Comparison of ENCODE assay signal across 19 cellular contexts in the genomic region with DNA sequence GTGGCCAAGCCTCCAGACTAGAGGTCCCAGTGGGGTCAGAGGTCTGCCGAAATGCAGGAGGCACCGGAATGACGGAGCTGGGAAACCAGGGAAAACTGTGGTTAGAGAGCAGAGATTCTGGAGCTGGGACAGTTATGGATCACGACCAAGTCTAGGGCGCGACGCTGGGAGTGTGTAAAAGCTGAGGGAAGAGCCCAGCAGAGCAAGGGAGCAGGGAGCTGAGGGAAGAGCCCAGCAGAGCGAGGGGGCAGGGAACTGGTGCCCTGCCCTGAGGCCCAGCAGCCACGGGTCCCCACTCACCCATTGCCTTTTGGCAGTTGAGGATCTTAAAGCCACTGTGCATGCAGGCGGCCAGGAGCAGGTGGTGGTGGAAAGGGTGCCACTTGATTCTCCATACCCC. TPM values are rescaled to one million over a fixed set of nuclear protein-coding genes. Genes with fewer than 3 reads are reported as not detected.
DNase-seq lines count a peak whose midpoint lies in the region; ATAC-seq and TF ChIP-seq lines count a peak whose summit lies in the region.
"Had no signal": no experiment of that assay in that cellular context is flagged by ENCODE, and none has a peak within 500 bp of the region (broad histone marks: within the 10 kb centered on the region; RNA-seq: fewer than 3 reads in every experiment).

No MANE protein-coding gene starts in this region.

- dilution Hi-C loops in IMR-90 (cut with HindIII; ENCODE audit: low sequenced_read_pairs, unreplicated experiment) = no loop called here

- no peak overlapping the region for H2BK5ac ChIP-seq in IMR-90 (ENCODE audit: low read depth, low read length, poor library complexity, severe bottlenecking)

- no CpG with 5 or more reads among the region's 10 CpGs for WGBS in IMR-90 (ENCODE audit: extremely low coverage in 2 of 2, insufficient read length in 1 of 2), 2 experiments

- H3K27ac Mint-ChIP-seq in natural killer cell = peak overlapping the region; percentile 4 to 63
- peak overlapping the region in 1 of 2 donors; percentile 47 for H3K27ac Mint-ChIP-seq in natural killer cell treated with Interleukin-12 subunit alpha and Interleukin-12 subunit beta and Interleukin-15 and Interleukin-18, amount 100 ng/mL, for 72 hours
- H3K27ac Mint-ChIP-seq in central memory CD8-positive, alpha-beta T cell (ENCODE audit: low read depth) = peak overlapping the region; percentile 86
- H3K27ac Mint-ChIP-seq in stimulated activated memory B cell treated with anti-CD40 and anti-IgM and Interleukin-4, amounts not matched to agents 10 μg/mL and 1 μg/mL and 100 μg/mL, for 72 hours = peak overlapping the region; percentile 17

- H3K9ac ChIP-seq in IMR-90 (ENCODE audit: low read depth, low read length) = no peak overlapping the region

- in situ Hi-C loops in IMR-90 (cut with MboI; ENCODE audit: low sequenced_read_pairs) (no loop called here), gastrocnemius medialis (cut with MboI; ENCODE audit: low sequenced_read_pairs in 4 of 4) (no loop called here)

- H3K9me3 ChIP-seq in IMR-90 (ENCODE audit: control insufficient read depth, insufficient read depth, low read length) = no peaks in the 10 kb centered on the region
- no peaks in the 10 kb centered on the region for H3K9me3 ChIP-seq in gastrocnemius medialis
- H3K9me3 ChIP-seq: MG63, Peyer's patch, SJCRH30 had no signal

- intact Hi-C loops in natural killer cell (cut with micrococcal nuclease) (no loop called here), IMR-90 (cut with micrococcal nuclease) (no loop called here), gastrocnemius medialis (cut with DNase I; ENCODE audit: low total_unique reads) (no loop called here)

- no peak overlapping the region for H4K5ac ChIP-seq in IMR-90 (ENCODE audit: low read depth, low read length)

- H3K36me3 Mint-ChIP-seq in natural killer cell = no peaks in the 10 kb centered on the region
- peaks cover 13% of the 10 kb centered on the region for H3K36me3 Mint-ChIP-seq in natural killer cell treated with Interleukin-12 subunit alpha and Interleukin-12 subunit beta and Interleukin-15 and Interleukin-18, amount 100 ng/mL, for 72 hours
- peaks cover 25% of the 10 kb centered on the region for H3K36me3 Mint-ChIP-seq in central memory CD8-positive, alpha-beta T cell (ENCODE audit: insufficient read depth)
- H3K36me3 Mint-ChIP-seq in stimulated activated memory B cell treated with anti-CD40 and anti-IgM and Interleukin-4, amounts not matched to agents 10 μg/mL and 1 μg/mL and 100 μg/mL, for 72 hours = peaks cover 53% of the 10 kb centered on the region

- BruUV-seq in IMR-90 (replicated peaks; lab: Mats Ljungman, UMichigan) = no TSS peak

- CTCF ChIA-PET in IMR-90 (lab: Yijun Ruan, JAX) = no interaction called here

- no peak overlapping the region for H3K18ac ChIP-seq in IMR-90 (ENCODE audit: low read depth, low read length)

- H3K27ac ChIP-seq in IMR-90 (ENCODE audit: insufficient read depth, low read length) (no peak overlapping the region), gastrocnemius medialis (no peak overlapping the region)
- H3K27ac ChIP-seq: Peyer's patch, SJCRH30 had no signal

- no peak for TF ChIP-seq POLR2A in IMR-90 (IDR thresholded peaks at IDR 0.05; ENCODE audit: low read depth, low read length)
- TF ChIP-seq POLR2A in gastrocnemius medialis (IDR thresholded peaks at IDR 0.05) = no peak

- H3K79me1 ChIP-seq in IMR-90 (ENCODE audit: low read depth in 1 of 2, low read length in 2 of 2) = peaks cover 0 to 5% of the 10 kb centered on the region in 2 experiments; a peak in 1 of 4 replicates

- H3K36me3 ChIP-seq in IMR-90 (ENCODE audit: control insufficient read depth, insufficient read depth, low read length) (peaks cover 33% of the 10 kb centered on the region), gastrocnemius medialis (peaks cover 0 to 22% of the 10 kb centered on the region in 2 donors)

- H3K14ac ChIP-seq in IMR-90 (replicated peaks; ENCODE audit: low read depth, low read length) = no peak overlapping the region

- H3K4me3 ChIP-seq in IMR-90 (ENCODE audit: insufficient read depth, low read depth, low read length) = no peak overlapping the region
- H3K4me3 ChIP-seq in gastrocnemius medialis = no peak overlapping the region
- H3K4me3 ChIP-seq: BLaER1 treated with 17β-estradiol and CSF1 and Interleukin-3, amounts not matched to agents 10 nM and 100 nM; MG63; Peyer's patch; SJCRH30 had no signal

- H3K27me3 ChIP-seq in IMR-90 (ENCODE audit: control insufficient read depth, insufficient read depth, low read length) (no peaks in the 10 kb centered on the region), gastrocnemius medialis (no peaks in the 10 kb centered on the region)
- H3K27me3 ChIP-seq: BLaER1 treated with 17β-estradiol and CSF1 and Interleukin-3, amounts not matched to agents 10 nM and 100 nM; MG63; Peyer's patch; SJCRH30 had no signal

- H2BK15ac ChIP-seq in IMR-90 (ENCODE audit: low read depth, low read length) = no peak overlapping the region

- DNase-seq in natural killer cell (no peak), IMR-90 (no peak), mesenteric fat pad (ENCODE audit: low spot score) (no peak), gastrocnemius medialis (no peak)
- DNase-seq in natural killer cell treated with Interleukin-12 subunit alpha and Interleukin-12 subunit beta and Interleukin-15 and Interleukin-18, amount 100 ng/mL, for 72 hours (ENCODE audit: low spot score) = no peak
- no peak for DNase-seq in central memory CD8-positive, alpha-beta T cell (ENCODE audit: low spot score in 2 of 2)
- DNase-seq: CD8-positive, alpha-beta memory T cell; Kasumi-1; MG63; NCI-H1417; NCI-H1694 treated with DMSO at 0.1 percent for 48 hours; NCI-H510A; NCI-H774; NK-92 treated with Interleukin-12 subunit alpha and Interleukin-12 subunit beta, amount 100 ng/mL, for 24 hours; Peyer's patch; SJCRH30 had no signal

- no peak for TF ChIP-seq RAD21 in IMR-90 (IDR thresholded peaks at IDR 0.05; ENCODE audit: low read length)

- H4K8ac ChIP-seq in IMR-90 (ENCODE audit: low read depth in 2 of 2, low read length in 2 of 2) = no peak overlapping the region

- no peaks in the 10 kb centered on the region for H3K27me3 Mint-ChIP-seq in natural killer cell (ENCODE audit: low read depth in 2 of 2)
- H3K27me3 Mint-ChIP-seq in natural killer cell treated with Interleukin-12 subunit alpha and Interleukin-12 subunit beta and Interleukin-15 and Interleukin-18, amount 100 ng/mL, for 72 hours = no peaks in the 10 kb centered on the region
- no peaks in the 10 kb centered on the region for H3K27me3 Mint-ChIP-seq in central memory CD8-positive, alpha-beta T cell
- no peaks in the 10 kb centered on the region for H3K27me3 Mint-ChIP-seq in stimulated activated memory B cell treated with anti-CD40 and anti-IgM and Interleukin-4, amounts not matched to agents 10 μg/mL and 1 μg/mL and 100 μg/mL, for 72 hours
- H3K27me3 Mint-ChIP-seq: CD8-positive, alpha-beta memory T cell had no signal

- no peaks in the 10 kb centered on the region for H3K9me3 Mint-ChIP-seq in natural killer cell
- no peaks in the 10 kb centered on the region for H3K9me3 Mint-ChIP-seq in natural killer cell treated with Interleukin-12 subunit alpha and Interleukin-12 subunit beta and Interleukin-15 and Interleukin-18, amount 100 ng/mL, for 72 hours
- H3K9me3 Mint-ChIP-seq in central memory CD8-positive, alpha-beta T cell = no peaks in the 10 kb centered on the region
- peaks cover 6% of the 10 kb centered on the region for H3K9me3 Mint-ChIP-seq in stimulated activated memory B cell treated with anti-CD40 and anti-IgM and Interleukin-4, amounts not matched to agents 10 μg/mL and 1 μg/mL and 100 μg/mL, for 72 hours
- H3K9me3 Mint-ChIP-seq: CD8-positive, alpha-beta memory T cell had no signal

- H3K56ac ChIP-seq in IMR-90 (ENCODE audit: extremely low read depth, insufficient read depth, low read length) = no peak overlapping the region

- POLR2A ChIA-PET in IMR-90 (lab: Charles Lee; ENCODE audit: unreplicated experiment) = no interaction called here

- 0 out of 2 replicates have a peak, but pooled peaks cover 4% of the 10 kb centered on the region for H4K20me1 ChIP-seq in IMR-90 (ENCODE audit: insufficient read depth, low read length)

- no peaks in the 10 kb centered on the region for H3K9me1 ChIP-seq in IMR-90 (ENCODE audit: insufficient read depth, low read length)

- no peak overlapping the region for H2AFZ ChIP-seq in IMR-90 (replicated peaks; ENCODE audit: low read length, poor library complexity)

- peak overlapping the region; percentile 1 for H2AK9ac ChIP-seq in IMR-90 (replicated peaks; ENCODE audit: low read depth, low read length, poor library complexity)

- no peak overlapping the region for H3K23ac ChIP-seq in IMR-90 (ENCODE audit: low read depth, low read length)

- ATAC-seq in natural killer cell (no peak), IMR-90 (ENCODE audit: low read depth) (no peak), HG03432 (IDR thresholded peaks at IDR 0.05; ENCODE audit: unreplicated experiment) (no peak), gastrocnemius medialis (no peak)
- ATAC-seq in natural killer cell treated with Interleukin-12 subunit alpha and Interleukin-12 subunit beta and Interleukin-15 and Interleukin-18, amount 100 ng/mL, for 72 hours = no peak
- ATAC-seq in central memory CD8-positive, alpha-beta T cell (replicated peaks; ENCODE audit: extremely low read depth, poor library complexity, severe bottlenecking) = no peak
- ATAC-seq in stimulated activated memory B cell treated with anti-CD40 and anti-IgM and Interleukin-4, amounts not matched to agents 10 μg/mL and 1 μg/mL and 100 μg/mL, for 72 hours = no peak

- H3K4me3 Mint-ChIP-seq in natural killer cell = no peak overlapping the region
- H3K4me3 Mint-ChIP-seq in natural killer cell treated with Interleukin-12 subunit alpha and Interleukin-12 subunit beta and Interleukin-15 and Interleukin-18, amount 100 ng/mL, for 72 hours = no peak overlapping the region
- no peak overlapping the region for H3K4me3 Mint-ChIP-seq in central memory CD8-positive, alpha-beta T cell
- H3K4me3 Mint-ChIP-seq in stimulated activated memory B cell treated with anti-CD40 and anti-IgM and Interleukin-4, amounts not matched to agents 10 μg/mL and 1 μg/mL and 100 μg/mL, for 72 hours = no peak overlapping the region
- H3K4me3 Mint-ChIP-seq: CD8-positive, alpha-beta memory T cell had no signal

- H3K4me1 ChIP-seq in IMR-90 (ENCODE audit: control insufficient read depth, insufficient read depth, low read length) (no peaks in the 10 kb centered on the region), gastrocnemius medialis (no peaks in the 10 kb centered on the region)
- H3K4me1 ChIP-seq: Peyer's patch, SJCRH30 had no signal

- no peak for TF ChIP-seq CTCF in natural killer cell (IDR thresholded peaks at IDR 0.05)
- TF ChIP-seq CTCF in IMR-90 (conservative IDR thresholded peaks at IDR 0.05; ENCODE audit: low read depth, low read length) = no peak
- no peak for TF ChIP-seq CTCF in gastrocnemius medialis (IDR thresholded peaks at IDR 0.05 in 4 of 5, conservative IDR thresholded peaks at IDR 0.05 in 1 of 5)

- H2BK120ac ChIP-seq in IMR-90 (ENCODE audit: low read depth, low read length) = no peak overlapping the region

- H2AK5ac ChIP-seq in IMR-90 (ENCODE audit: low read depth, low read length) = no peak overlapping the region

- no peak overlapping the region for H2BK20ac ChIP-seq in IMR-90 (ENCODE audit: low read depth, low read length)

- peaks cover 5 to 16% of the 10 kb centered on the region in 2 donors for H3K4me1 Mint-ChIP-seq in natural killer cell
- peaks cover 0 to 14% of the 10 kb centered on the region in 2 donors for H3K4me1 Mint-ChIP-seq in natural killer cell treated with Interleukin-12 subunit alpha and Interleukin-12 subunit beta and Interleukin-15 and Interleukin-18, amount 100 ng/mL, for 72 hours (ENCODE audit: low read depth in 2 of 2)
- peaks cover 15% of the 10 kb centered on the region for H3K4me1 Mint-ChIP-seq in central memory CD8-positive, alpha-beta T cell
- peaks cover 25% of the 10 kb centered on the region for H3K4me1 Mint-ChIP-seq in stimulated activated memory B cell treated with anti-CD40 and anti-IgM and Interleukin-4, amounts not matched to agents 10 μg/mL and 1 μg/mL and 100 μg/mL, for 72 hours

- no peak overlapping the region for H4K91ac ChIP-seq in IMR-90 (ENCODE audit: insufficient read depth, low read depth, low read length)

- H3K4ac ChIP-seq in IMR-90 (ENCODE audit: low read depth, low read length) = no peak overlapping the region

- H3K4me2 ChIP-seq in IMR-90 (ENCODE audit: low read depth, low read length) = no peak overlapping the region

RNA-seq across cellular contexts. Expression of a gene that starts 12.5 kb away (rescaled TPM):
- 10 to 100 TPM; 11.5 to 17.9 (median 16.8) TPM for total RNA-seq in natural killer cell
- total RNA-seq in natural killer cell treated with Interleukin-12 subunit alpha and Interleukin-12 subunit beta and Interleukin-15 and Interleukin-18, amount 100 ng/mL, for 72 hours = 10 to 100 TPM; 35.9 to 48.6 TPM
- 15.6 and 23.6 TPM in 2 replicates for total RNA-seq in IMR-90 (2012; rRNA removed)
- polyA plus RNA-seq in IMR-90 (2012; rRNA removed) = 38.9 and 58.9 TPM in 2 replicates
- polyA plus RNA-seq in IMR-90 (2012; cell fraction: cytosol; rRNA removed) = 56.0 and 58.7 TPM in 2 replicates
- 16.9 and 31.2 TPM in 2 replicates for polyA plus RNA-seq in IMR-90 (2012; cell fraction: nucleus; rRNA removed; ENCODE audit: low replicate concordance)
- 81.6 TPM for total RNA-seq in mesenteric fat pad
- total RNA-seq in gastrocnemius medialis = 100 to 1,000 TPM; 107 to 137 (median 126) TPM

RNA-seq across cellular contexts. Expression of a gene that starts 13.9 kb away (rescaled TPM):
- total RNA-seq in natural killer cell = 1 to 10 TPM; 4.3 to 6.4 (median 4.9) TPM
- 1 to 10 TPM; 1.2 to 7.1 TPM for total RNA-seq in natural killer cell treated with Interleukin-12 subunit alpha and Interleukin-12 subunit beta and Interleukin-15 and Interleukin-18, amount 100 ng/mL, for 72 hours
- under 0.01 TPM in 2 replicates for total RNA-seq in IMR-90 (2012; rRNA removed)
- polyA plus RNA-seq in IMR-90 (2012; rRNA removed) = 0.70 and 0.89 TPM in 2 replicates
- 0.24 and 0.37 TPM in 2 replicates for polyA plus RNA-seq in IMR-90 (2012; cell fraction: cytosol; rRNA removed)
- 7.6 and 9.3 TPM in 2 replicates for polyA plus RNA-seq in IMR-90 (2012; cell fraction: nucleus; rRNA removed; ENCODE audit: low replicate concordance)
- 32.1 TPM for total RNA-seq in mesenteric fat pad
- 10 to 100 TPM in 1 of 4 donors, 1 to 10 TPM in 3; 4.5 to 10.5 (median 9.4) TPM for total RNA-seq in gastrocnemius medialis

RNA-seq across cellular contexts. Expression of a gene that starts 14.6 kb away (rescaled TPM):
- total RNA-seq in natural killer cell (10 to 100 TPM; 39.5 to 51.0 (median 48.5) TPM), IMR-90 (2012; rRNA removed) (12.2 and 12.5 TPM in 2 replicates), mesenteric fat pad (17.6 TPM), gastrocnemius medialis (10 to 100 TPM in 3 of 4 donors, 1 to 10 TPM in 1; 10.0 to 25.2 (median 13.6) TPM)
- total RNA-seq in natural killer cell treated with Interleukin-12 subunit alpha and Interleukin-12 subunit beta and Interleukin-15 and Interleukin-18, amount 100 ng/mL, for 72 hours = 10 to 100 TPM; 32.5 to 78.0 TPM
- 33.0 and 33.7 TPM in 2 replicates for polyA plus RNA-seq in IMR-90 (2012; rRNA removed)
- 20.7 and 23.8 TPM in 2 replicates for polyA plus RNA-seq in IMR-90 (2012; cell fraction: cytosol; rRNA removed)
- polyA plus RNA-seq in IMR-90 (2012; cell fraction: nucleus; rRNA removed; ENCODE audit: low replicate concordance) = 144 and 149 TPM in 2 replicates

RNA-seq across cellular contexts. Expression of a gene that starts 26.2 kb away (rescaled TPM):
- total RNA-seq in natural killer cell = 10 to 100 TPM in 2 of 3 donors, 1 to 10 TPM in 1; 6.5 to 18.8 (median 16.3) TPM
- total RNA-seq in natural killer cell treated with Interleukin-12 subunit alpha and Interleukin-12 subunit beta and Interleukin-15 and Interleukin-18, amount 100 ng/mL, for 72 hours = 10 to 100 TPM; 31.5 to 96.1 TPM
- total RNA-seq in IMR-90 (2012; rRNA removed) = 14.3 and 16.4 TPM in 2 replicates
- 21.4 and 23.1 TPM in 2 replicates for polyA plus RNA-seq in IMR-90 (2012; rRNA removed)
- polyA plus RNA-seq in IMR-90 (2012; cell fraction: cytosol; rRNA removed) = 24.4 and 24.7 TPM in 2 replicates
- 41.1 and 61.6 TPM in 2 replicates for polyA plus RNA-seq in IMR-90 (2012; cell fraction: nucleus; rRNA removed; ENCODE audit: low replicate concordance)
- total RNA-seq in mesenteric fat pad = 18.6 TPM
- 10 to 100 TPM in 2 of 4 donors, 1 to 10 TPM in 2; 5.8 to 15.2 (median 11.8) TPM for total RNA-seq in gastrocnemius medialis

RNA-seq across cellular contexts. Expression of a gene that starts 41.4 kb away (rescaled TPM):
- total RNA-seq in natural killer cell = 100 to 1,000 TPM in 1 of 3 donors, 10 to 100 TPM in 2; 80.7 to 105 (median 92.9) TPM
- total RNA-seq in natural killer cell treated with Interleukin-12 subunit alpha and Interleukin-12 subunit beta and Interleukin-15 and Interleukin-18, amount 100 ng/mL, for 72 hours = 10 to 100 TPM; 56.6 to 64.7 TPM
- 7.7 and 7.8 TPM in 2 replicates for total RNA-seq in IMR-90 (2012; rRNA removed)
- 37.8 and 41.4 TPM in 2 replicates for polyA plus RNA-seq in IMR-90 (2012; rRNA removed)
- 19.6 and 40.1 TPM in 2 replicates for polyA plus RNA-seq in IMR-90 (2012; cell fraction: cytosol; rRNA removed)
- 177 and 484 TPM in 2 replicates for polyA plus RNA-seq in IMR-90 (2012; cell fraction: nucleus; rRNA removed; ENCODE audit: low replicate concordance)
- 22.4 TPM for total RNA-seq in mesenteric fat pad
- total RNA-seq in gastrocnemius medialis = 10 to 100 TPM; 20.5 to 23.7 (median 23.3) TPM
